In the genomic region with DNA sequence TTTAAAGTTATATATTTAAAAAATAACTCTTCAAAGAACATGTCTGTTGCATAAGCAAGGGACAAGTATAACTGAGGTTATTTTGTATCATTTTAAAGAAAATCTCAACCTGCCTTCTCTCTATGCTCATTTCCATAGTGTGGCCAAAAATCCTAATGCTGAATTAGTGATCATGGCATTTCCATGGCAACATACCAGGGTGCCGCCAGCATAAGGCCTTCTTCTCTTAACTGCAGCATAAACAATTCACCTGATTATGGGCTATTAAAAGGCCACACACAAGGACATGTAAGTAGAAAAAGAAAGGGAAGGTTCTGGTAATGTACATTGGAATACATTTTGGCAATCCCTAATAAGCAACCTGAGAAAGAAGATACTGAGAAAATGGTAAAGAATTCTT, we compare ENCODE assay signal across 17 cellular contexts.
DNase-seq lines count a peak whose midpoint lies in the region; ATAC-seq, FAIRE-seq and TF ChIP-seq lines count a peak whose summit lies in the region.
"Had no signal": no experiment of that assay in that cellular context is flagged by ENCODE, and none has a peak within 500 bp of the region (broad histone marks: within the 10 kb centered on the region; RNA-seq: fewer than 3 reads in every experiment).

No MANE protein-coding gene starts in this region.

- no peaks in the 10 kb centered on the region for H3K4me1 ChIP-seq in pancreas
- H3K4me1 ChIP-seq: A549 had no signal

- H3K27me3 ChIP-seq in pancreas = no peaks in the 10 kb centered on the region

- in situ Hi-C loops in G401 (cut with HindIII; ENCODE audit: low sequenced_read_pairs) = no loop called here

- no peak overlapping the region for H3K27ac ChIP-seq in pancreas
- H3K27ac ChIP-seq: A549, C4-2B had no signal

- no peak for ATAC-seq in pancreas
- ATAC-seq: A549, GM12878, HepG2 had no signal

- no peaks in the 10 kb centered on the region for H3K9me3 ChIP-seq in pancreas
- H3K9me3 ChIP-seq: A549 had no signal

- DNase-seq in G401 (ENCODE audit: low spot score) (peak; percentile 68), NCI-H1417 treated with DMSO at 0.1 percent for 48 hours (lab: John Stamatoyannopoulos, UW) (peak; percentile 26), NCI-H748 (lab: John Stamatoyannopoulos, UW; ENCODE audit: unreplicated experiment) (peak; percentile 84), cerebellar cortex (ENCODE audit: low spot score) (peak; percentile 54), dermis blood vessel endothelial cell (no peak), pancreas (no peak), nucleus accumbens (lab: John Stamatoyannopoulos, UW) (no peak)
- DNase-seq: AML-193; Calu3; CD4-positive, alpha-beta T cell; DMS79 treated with DMSO at 0.1 percent for 48 hours; H9 had no signal

- H3K36me3 ChIP-seq in pancreas = no peaks in the 10 kb centered on the region

- H3K4me3 ChIP-seq in pancreas = no peak overlapping the region
- H3K4me3 ChIP-seq: A549, GM12878 had no signal

- 0 to 73% methylated on average over 1 of the region's 1 CpG for WGBS in pancreas, 2 donors

- intact Hi-C loops in pancreas (cut with DNase I) = loop anchor here in 2 of 3 donors (5.0 to 10.0 kb wide), 2 partner anchors 248 to 255 kb away; no protein-coding TSS in a partner anchor

- TF ChIP-seq CTCF in pancreas (IDR thresholded peaks at IDR 0.05) = no peak

- no peak for FAIRE-seq in pancreas (lab: Jason Lieb, UNC)
- FAIRE-seq: A549, GM12878, H1, HepG2 had no signal

Comparison
In these comparisons a context has a peak if more than half of its experiments do, and no peak if none do; other contexts are left out.
1. DNase-seq: peak in G401 (single experiment), NCI-H1417 treated with DMSO at 0.1 percent for 48 hours (single experiment), NCI-H748 (single experiment) and cerebellar cortex (single experiment); none in dermis blood vessel endothelial cell (single experiment), pancreas (0 of 6) and nucleus accumbens (0 of 56).